Comparison of ENCODE assay signal across 15 cellular contexts in the genomic region with DNA sequence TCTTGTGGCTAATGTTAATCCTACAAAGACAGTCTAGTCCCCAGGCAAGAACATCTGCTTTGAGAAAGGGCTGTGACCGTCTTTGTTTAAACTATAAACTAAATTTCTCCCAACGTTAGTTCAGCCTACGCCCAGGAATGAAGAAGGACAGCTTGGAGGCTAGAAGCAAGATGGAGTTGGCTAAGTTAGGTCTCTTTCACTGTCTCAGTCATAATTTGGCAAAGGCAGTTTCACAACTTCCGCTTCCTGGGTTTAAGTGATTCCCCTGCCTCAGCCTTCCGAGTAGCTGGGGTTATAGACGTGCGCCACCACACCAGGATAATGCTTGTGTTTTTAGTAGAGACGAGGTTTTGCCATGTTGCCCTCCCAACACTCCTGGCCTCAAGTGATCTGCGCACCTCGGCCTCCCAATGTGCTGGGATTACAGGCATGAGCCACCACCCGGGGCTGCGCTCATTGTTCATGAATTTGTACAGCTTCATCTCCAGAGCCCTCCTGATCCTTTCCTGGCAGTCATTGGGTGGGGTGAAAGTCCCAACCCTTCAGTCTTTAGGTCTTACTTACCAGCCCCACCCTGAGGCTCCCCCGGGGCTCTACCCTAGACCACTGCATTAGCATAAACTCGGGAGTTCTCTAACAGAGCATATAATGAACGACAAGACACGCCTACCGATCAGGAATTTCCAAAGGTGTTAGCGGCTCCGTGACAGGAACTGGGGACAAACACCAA. TPM values are rescaled to one million over a fixed set of nuclear protein-coding genes. Genes with fewer than 3 reads are reported as not detected.
DNase-seq lines count a peak whose midpoint lies in the region; ATAC-seq and TF ChIP-seq lines count a peak whose summit lies in the region.
"Had no signal": no experiment of that assay in that cellular context is flagged by ENCODE, and none has a peak within 500 bp of the region (broad histone marks: within the 10 kb centered on the region; RNA-seq: fewer than 3 reads in every experiment).

No MANE protein-coding gene starts in this region.

- H3K27ac ChIP-seq in Panc1 (ENCODE audit: low read length) (no peak overlapping the region), foreskin keratinocyte (no peak overlapping the region), thyroid gland (no peak overlapping the region)
- H3K27ac ChIP-seq: epithelial cell of prostate, SJCRH30 had no signal

- intact Hi-C loops in Calu3 (cut with micrococcal nuclease; ENCODE audit: unreplicated experiment), result no loop called here
- intact Hi-C loops in Panc1 (cut with micrococcal nuclease; ENCODE audit: unreplicated experiment), result no loop called here
- intact Hi-C loops in thyroid gland (cut with DNase I), result no loop called here

- TF ChIP-seq CTCF in Calu3 (IDR thresholded peaks at IDR 0.05; ENCODE audit: unreplicated experiment) (no peak), Panc1 (IDR thresholded peaks at IDR 0.05) (no peak), foreskin keratinocyte (conservative IDR thresholded peaks at IDR 0.05) (no peak), thyroid gland (IDR thresholded peaks at IDR 0.05) (no peak)

- no peak overlapping the region for H3K4me3 Mint-ChIP-seq in Calu3 (ENCODE audit: low read depth, unreplicated experiment)

- BruUV-seq in Calu3 (replicated peaks; lab: Mats Ljungman, UMichigan), result no TSS peak
- no TSS peak for BruUV-seq in Panc1 (replicated peaks; lab: Mats Ljungman, UMichigan)

- TF ChIP-seq POLR2A in thyroid gland (IDR thresholded peaks at IDR 0.05), result no peak

- no peaks in the 10 kb centered on the region for H3K4me1 Mint-ChIP-seq in Calu3 (ENCODE audit: low read depth, unreplicated experiment)

- no peaks in the 10 kb centered on the region for H3K9me3 Mint-ChIP-seq in Calu3 (ENCODE audit: low read depth, unreplicated experiment)

- peaks cover 10% of the 10 kb centered on the region for H3K36me3 Mint-ChIP-seq in Calu3 (ENCODE audit: insufficient read depth, unreplicated experiment)

- no peaks in the 10 kb centered on the region for H3K27me3 Mint-ChIP-seq in Calu3 (ENCODE audit: unreplicated experiment)

- peaks cover 14% of the 10 kb centered on the region for H3K4me1 ChIP-seq in Panc1 (ENCODE audit: control insufficient read depth, insufficient read depth, low read length)
- H3K4me1 ChIP-seq in foreskin keratinocyte, result peaks cover 9% of the 10 kb centered on the region
- H3K4me1 ChIP-seq in thyroid gland, result no peaks in the 10 kb centered on the region
- H3K4me1 ChIP-seq: Caco-2 had no signal

- H3K9me3 ChIP-seq in Panc1 (ENCODE audit: control insufficient read depth, insufficient read depth, low read depth, low read length) (no peaks in the 10 kb centered on the region), thyroid gland (no peaks in the 10 kb centered on the region)
- H3K9me3 ChIP-seq: Caco-2, mucosa of descending colon, SJCRH30 had no signal

- H3K36me3 ChIP-seq in Panc1 (ENCODE audit: control insufficient read depth, insufficient read depth, low read length) (peaks cover 4% of the 10 kb centered on the region), thyroid gland (peaks cover 15 to 22% of the 10 kb centered on the region in 2 donors)

- 55 to 62% methylated on average over 19 of the region's 19 CpGs for WGBS in thyroid gland, 2 donors

- in situ Hi-C loops in Panc1 (cut with HindIII; ENCODE audit: low pct_unique_long_range_greater_than_20kb, low sequenced_read_pairs), result no loop called here

- H3K27me3 ChIP-seq in Panc1 (ENCODE audit: control insufficient read depth, insufficient read depth, low read length) (no peaks in the 10 kb centered on the region), foreskin keratinocyte (no peaks in the 10 kb centered on the region), thyroid gland (no peaks in the 10 kb centered on the region)
- H3K27me3 ChIP-seq: SJCRH30 had no signal

- H3K4me3 ChIP-seq in Panc1 (ENCODE audit: low read depth in 2 of 2, low read length in 2 of 2) (no peak overlapping the region), thyroid gland (replicated peaks in 1 of 3) (no peak overlapping the region)
- H3K4me3 ChIP-seq: mucosa of descending colon, SJCRH30 had no signal

- POLR2A ChIA-PET in Panc1 (lab: Charles Lee), result interaction anchor here (0.6 kb wide), 2 partner anchors 15 to 240 kb away, joined by 3 read pairs; no protein-coding TSS in a partner anchor

- DNase-seq in Calu3, result no peak
- peak; percentile 39 for DNase-seq in HCEC 1CT
- no peak for DNase-seq in Panc1 (ENCODE audit: low read depth, low spot score)
- peak in 1 of 2 donors; percentile 47 for DNase-seq in foreskin keratinocyte
- no peak for DNase-seq in thyroid gland
- no peak for DNase-seq in activated T-cell treated with anti-CD3 and anti-CD28 coated beads, Interleukin-2, amount 50 U/mL, for 48 hours
- DNase-seq: activated CD4-positive, alpha-beta T cell treated with anti-CD3 and anti-CD28 coated beads for 1 hour; activated gamma-delta T cell treated with Interleukin-2 at 50 U/mL for 16 hours; Caco-2; caudate nucleus; mucosa of descending colon had no signal

- peak overlapping the region; percentile 36 for H3K27ac Mint-ChIP-seq in Calu3 (ENCODE audit: unreplicated experiment)

- CTCF ChIA-PET in Calu3 (lab: Charles Lee) (no interaction called here), Panc1 (lab: Charles Lee) (interaction anchor here (0.6 kb wide), 1 partner anchor 813 kb away, joined by 4 read pairs; no protein-coding TSS in a partner anchor)

- ATAC-seq in Panc1 (peak; percentile 2; the same call in 1 of the 2 replicates), foreskin keratinocyte (peak; percentile 34), HG03135 (IDR thresholded peaks at IDR 0.05; ENCODE audit: unreplicated experiment) (no peak)

RNA-seq across cellular contexts. Expression of a gene that starts 4.9 kb away (rescaled TPM):
- not detected in 2 replicates for total RNA-seq in Calu3 (2022)
- 0.41 TPM for total RNA-seq in Panc1 (2021; ENCODE audit: unreplicated experiment)
- 0.88 TPM for polyA plus RNA-seq in Panc1 (2012; ENCODE audit: insufficient read length)
- 0.07 and 0.24 TPM in 2 replicates for total RNA-seq in foreskin keratinocyte
- polyA plus RNA-seq in foreskin keratinocyte, result 0.11 TPM in 1 of 2 replicates, not detected in the other
- not detected for total RNA-seq in thyroid gland
- total RNA-seq: mucosa of descending colon, pulmonary artery endothelial cell had no signal

RNA-seq across cellular contexts. Expression of a gene that starts 7.9 kb away (rescaled TPM):
- 70.5 and 82.7 TPM in 2 replicates for total RNA-seq in Calu3 (2022)
- 249 TPM for total RNA-seq in Panc1 (2021; ENCODE audit: unreplicated experiment)
- polyA plus RNA-seq in Panc1 (2012; ENCODE audit: insufficient read length), result 413 TPM
- 153 and 166 TPM in 2 replicates for total RNA-seq in foreskin keratinocyte
- polyA plus RNA-seq in foreskin keratinocyte, result 243 and 245 TPM in 2 replicates
- total RNA-seq in thyroid gland, result 10 to 100 TPM; 17.1 to 40.2 (median 25.0) TPM

RNA-seq across cellular contexts. Expression of a gene that starts 39.5 kb away (rescaled TPM):
- total RNA-seq in Calu3 (2022) (124 and 130 TPM in 2 replicates), Panc1 (2021; ENCODE audit: unreplicated experiment) (196 TPM), foreskin keratinocyte (155 and 178 TPM in 2 replicates), thyroid gland (100 to 1,000 TPM; 118 to 265 (median 172) TPM)
- polyA plus RNA-seq in Panc1 (2012; ENCODE audit: insufficient read length), result 181 TPM
- polyA plus RNA-seq in foreskin keratinocyte, result 101 and 125 TPM in 2 replicates

RNA-seq across cellular contexts. Expression of a gene that starts 47.7 kb away (rescaled TPM):
- total RNA-seq in Calu3 (2022) (50.8 and 56.4 TPM in 2 replicates), Panc1 (2021; ENCODE audit: unreplicated experiment) (93.1 TPM), foreskin keratinocyte (76.9 and 82.5 TPM in 2 replicates), thyroid gland (10 to 100 TPM; 41.1 to 60.7 (median 51.6) TPM)
- 67.5 TPM for polyA plus RNA-seq in Panc1 (2012; ENCODE audit: insufficient read length)
- 47.9 and 58.2 TPM in 2 replicates for polyA plus RNA-seq in foreskin keratinocyte
